ENCODE assay signal across 10 cellular contexts in the genomic region with DNA sequence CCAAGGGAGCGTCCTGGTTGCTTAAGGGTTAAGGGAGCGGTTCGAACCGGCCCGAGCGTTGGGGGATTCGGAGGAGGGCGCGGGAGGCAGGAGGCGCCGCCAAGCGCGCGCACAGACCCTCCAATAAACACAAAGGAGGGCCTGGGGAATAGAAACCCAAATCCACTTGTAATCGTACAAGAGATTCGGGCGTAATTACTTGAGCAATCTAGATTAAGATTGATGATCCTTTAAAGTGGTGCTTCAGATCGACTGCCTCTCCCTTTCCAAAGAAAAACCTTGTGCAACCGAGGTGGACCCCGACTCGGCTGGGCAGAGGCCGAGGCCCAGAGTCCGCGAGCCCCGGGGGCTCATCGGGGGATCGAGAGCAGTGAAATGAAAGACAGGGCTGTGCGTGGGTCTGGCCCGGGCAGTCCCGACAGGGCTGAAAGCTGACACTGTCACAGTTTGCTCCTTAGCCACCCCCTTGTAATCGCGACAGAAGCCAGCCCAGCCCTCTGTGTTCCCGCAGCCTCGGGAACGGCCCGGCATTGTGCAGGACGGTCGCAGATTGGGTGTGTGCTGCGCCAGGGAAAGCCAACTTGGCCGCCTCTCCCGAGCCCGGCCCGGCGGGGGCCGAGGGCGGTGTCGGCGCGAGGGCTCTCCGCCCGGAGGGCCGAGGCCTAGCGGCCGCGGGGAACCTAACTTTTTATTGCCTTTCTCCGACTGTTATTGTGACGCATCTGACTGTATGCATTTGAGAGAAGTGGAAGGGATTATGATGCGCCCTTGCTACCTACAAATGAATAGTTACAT. TPM values are rescaled to one million over a fixed set of nuclear protein-coding genes. Genes with fewer than 3 reads are reported as not detected.
A peak's percentile ranks its signal among the peaks of the same experiment; 100 is the strongest.
DNase-seq lines count a peak whose midpoint lies in the region; FAIRE-seq and TF ChIP-seq lines count a peak whose summit lies in the region.
"Had no signal": no experiment of that assay in that cellular context is flagged by ENCODE, and none has a peak within 500 bp of the region (broad histone marks: within the 10 kb centered on the region; RNA-seq: fewer than 3 reads in every experiment).

No MANE protein-coding gene starts in this region.

- WGBS in small intestine, 3 donors = 1 to 7% (median 3%) methylated on average over 58 of the region's 58 CpGs

- no peaks in the 10 kb centered on the region for H3K9me2 ChIP-seq in OCI-LY7 (ENCODE audit: insufficient read depth, low read length)

- H3K27ac ChIP-seq in colonic mucosa (no peak overlapping the region), small intestine (ENCODE audit: low read depth in 1 of 2, low read length in 1 of 2) (peak overlapping the region in 1 of 2 donors; percentile 37), A673 (ENCODE audit: low read depth, low read length, poor library complexity, severe bottlenecking) (no peak overlapping the region), OCI-LY7 (ENCODE audit: low read depth, low read length, poor library complexity, severe bottlenecking) (no peak overlapping the region)

- H3K4me3 ChIP-seq in colonic mucosa (peak overlapping the region; percentile 34), kidney epithelial cell (ENCODE audit: low read depth, low read length) (peak overlapping the region; percentile 11), small intestine (ENCODE audit: low read depth in 1 of 2, low read length in 2 of 2) (peak overlapping the region in 1 of 2 donors; percentile 23), A673 (ENCODE audit: low read depth, low read length, poor library complexity, severe bottlenecking) (no peak overlapping the region), OCI-LY7 (ENCODE audit: low read depth, low read length, poor library complexity, severe bottlenecking) (no peak overlapping the region)

- BruUV-seq in A673 (replicated peaks; lab: Mats Ljungman, UMichigan) (no TSS peak), OCI-LY7 (replicated peaks; lab: Mats Ljungman, UMichigan) (no TSS peak)

- FAIRE-seq in small intestine (lab: Jason Lieb, UNC) = no peak
- FAIRE-seq: GM18507 had no signal

- H3K9ac ChIP-seq in colonic mucosa (ENCODE audit: low read depth in 2 of 2, low read length in 2 of 2) = peak overlapping the region in 1 of 2 donors; percentile 14

- no peaks in the 10 kb centered on the region for H3K36me3 Mint-ChIP-seq in IgD-negative memory B cell

- no peaks in the 10 kb centered on the region for H4K20me1 ChIP-seq in OCI-LY7 (ENCODE audit: insufficient read depth, low read length)

- no peaks in the 10 kb centered on the region for H3K9me3 ChIP-seq in colonic mucosa
- H3K9me3 ChIP-seq in small intestine (ENCODE audit: control insufficient read depth, low read depth) = no peaks in the 10 kb centered on the region
- H3K9me3 ChIP-seq in A673 (ENCODE audit: low read depth, low read length, poor library complexity, severe bottlenecking) = no peaks in the 10 kb centered on the region
- no peaks in the 10 kb centered on the region for H3K9me3 ChIP-seq in OCI-LY7 (ENCODE audit: low read length)

- H3K9me3 Mint-ChIP-seq in IgD-negative memory B cell = peaks cover 2 to 13% (median 5%) of the 10 kb centered on the region in 3 donors

- no peak overlapping the region for H3K4me2 ChIP-seq in OCI-LY7 (ENCODE audit: low read length)

- CTCF ChIA-PET in A673 (lab: Charles Lee) (no interaction called here), OCI-LY7 (lab: Charles Lee; ENCODE audit: unreplicated experiment) (no interaction called here)

- H3K4me1 ChIP-seq in colonic mucosa (no peaks in the 10 kb centered on the region), small intestine (ENCODE audit: control insufficient read depth in 2 of 2, insufficient read depth in 1 of 2, low read depth in 1 of 2, low read length in 1 of 2) (no peaks in the 10 kb centered on the region), A673 (ENCODE audit: insufficient read depth, low read length, poor library complexity, severe bottlenecking) (no peaks in the 10 kb centered on the region), OCI-LY7 (ENCODE audit: insufficient read depth, low read length, poor library complexity, severe bottlenecking) (no peaks in the 10 kb centered on the region)

- peaks cover 4 to 10% (median 10%) of the 10 kb centered on the region in 3 donors for H3K4me1 Mint-ChIP-seq in IgD-negative memory B cell

- POLR2A ChIA-PET in A673 (lab: Charles Lee; ENCODE audit: low non-redundant PET) = no interaction called here
- POLR2A ChIA-PET in OCI-LY7 (lab: Charles Lee) = no interaction called here

- TF ChIP-seq CTCF in colonic mucosa (IDR thresholded peaks at IDR 0.05) (no peak), kidney epithelial cell (IDR thresholded peaks at IDR 0.05; ENCODE audit: insufficient read depth, low read length, poor library complexity, severe bottlenecking) (no peak), A673 (conservative IDR thresholded peaks at IDR 0.05; ENCODE audit: low read depth, low read length) (no peak), OCI-LY7 (conservative IDR thresholded peaks at IDR 0.05; ENCODE audit: low read length) (no peak)

- intact Hi-C loops in colonic mucosa (cut with DNase I) = no loop called here
- intact Hi-C loops in A673 (cut with micrococcal nuclease; ENCODE audit: unreplicated experiment) = no loop called here
- intact Hi-C loops in OCI-LY7 (cut with micrococcal nuclease; ENCODE audit: unreplicated experiment) = no loop called here

- no peak overlapping the region for H2AFZ ChIP-seq in OCI-LY7 (ENCODE audit: low read length)

- peaks cover 55% of the 10 kb centered on the region for H3K27me3 Mint-ChIP-seq in IgD-negative memory B cell

- H3K27me3 ChIP-seq in colonic mucosa (peaks cover 16% of the 10 kb centered on the region), kidney epithelial cell (ENCODE audit: control insufficient read depth, insufficient read depth, low read length) (peaks cover 40% of the 10 kb centered on the region), small intestine (ENCODE audit: control insufficient read depth in 2 of 2, insufficient read depth in 2 of 2, low read length in 2 of 2) (peaks cover 4 to 21% of the 10 kb centered on the region in 2 donors), A673 (replicated peaks; ENCODE audit: insufficient read depth, low read depth, low read length, poor library complexity) (no peaks in the 10 kb centered on the region)

- H3K36me3 ChIP-seq in colonic mucosa (no peaks in the 10 kb centered on the region), kidney epithelial cell (ENCODE audit: control insufficient read depth, insufficient read depth, low read length) (no peaks in the 10 kb centered on the region), small intestine (ENCODE audit: control insufficient read depth in 2 of 2, insufficient read depth in 2 of 2, low read length in 2 of 2) (no peaks in the 10 kb centered on the region), A673 (ENCODE audit: insufficient read depth, low read length, poor library complexity, severe bottlenecking) (no peaks in the 10 kb centered on the region), OCI-LY7 (ENCODE audit: insufficient read depth, low read length) (no peaks in the 10 kb centered on the region)

- peak overlapping the region; percentile 63 to 82 (median 77) for H3K27ac Mint-ChIP-seq in IgD-negative memory B cell

- H3K79me2 ChIP-seq in OCI-LY7 (ENCODE audit: insufficient read depth, low read depth, low read length) = no peaks in the 10 kb centered on the region

- DNase-seq in colonic mucosa = peak; percentile 30
- no peak for DNase-seq in kidney epithelial cell (ENCODE audit: low read depth)
- DNase-seq in small intestine = peak; percentile 1
- DNase-seq in A673 (ENCODE audit: low spot score) = no peak
- DNase-seq in effector CD4-positive, alpha-beta T cell = no peak
- no peak for DNase-seq in OCI-LY7 (ENCODE audit: low spot score)
- no peak for DNase-seq in activated CD4-positive, alpha-beta T cell treated with anti-CD3 and anti-CD28 coated beads for 4 hours
- DNase-seq: activated T-cell treated with anti-CD3 and anti-CD28 coated beads, Interleukin-2, amount 50 U/mL, for 4 hours had no signal

- H3K4me3 Mint-ChIP-seq in IgD-negative memory B cell = peak overlapping the region in 2 of 4 donors; percentile 33 to 49
- H3K4me3 Mint-ChIP-seq: activated T-cell treated with anti-CD3 and anti-CD28 coated beads, Interleukin-2, amount 50 U/mL, for 4 hours had no signal

RNA-seq across cellular contexts. Expression of a gene that starts 5.6 kb away (rescaled TPM):
- not detected for polyA plus RNA-seq in IgD-negative memory B cell
- total RNA-seq in colonic mucosa = under 1 TPM in 1 of 2 donors, not detected in 1; 0.37 TPM
- total RNA-seq in kidney epithelial cell = not detected in 2 replicates
- polyA plus RNA-seq in small intestine = 1 to 10 TPM in 1 of 3 donors, not detected in 2; 2.4 TPM
- total RNA-seq in A673 (2021) = not detected in 2 replicates
- not detected in 2 replicates for total RNA-seq in OCI-LY7 (2014; rRNA removed; shearing (Covaris generic))
- not detected in 2 replicates for total RNA-seq in OCI-LY7 (2022)
- total RNA-seq: activated T-cell treated with anti-CD3 and anti-CD28 coated beads, Interleukin-2, amount 50 U/mL, for 4 hours had no signal

Comparison
In these comparisons a context has a peak if more than half of its experiments do, and no peak if none do; other contexts are left out.
1. DNase-seq: peak in colonic mucosa (single experiment) and small intestine (single experiment); none in kidney epithelial cell (single experiment), A673 (single experiment), effector CD4-positive, alpha-beta T cell (single experiment), OCI-LY7 (single experiment) and activated CD4-positive, alpha-beta T cell treated with anti-CD3 and anti-CD28 coated beads for 4 hours (0 of 2).
2. H3K4me3 ChIP-seq: peak in colonic mucosa (single experiment) and kidney epithelial cell (single experiment); none in A673 (single experiment) and OCI-LY7 (single experiment).